ENCODE assay signal across 1 cellular context in the genomic region with DNA sequence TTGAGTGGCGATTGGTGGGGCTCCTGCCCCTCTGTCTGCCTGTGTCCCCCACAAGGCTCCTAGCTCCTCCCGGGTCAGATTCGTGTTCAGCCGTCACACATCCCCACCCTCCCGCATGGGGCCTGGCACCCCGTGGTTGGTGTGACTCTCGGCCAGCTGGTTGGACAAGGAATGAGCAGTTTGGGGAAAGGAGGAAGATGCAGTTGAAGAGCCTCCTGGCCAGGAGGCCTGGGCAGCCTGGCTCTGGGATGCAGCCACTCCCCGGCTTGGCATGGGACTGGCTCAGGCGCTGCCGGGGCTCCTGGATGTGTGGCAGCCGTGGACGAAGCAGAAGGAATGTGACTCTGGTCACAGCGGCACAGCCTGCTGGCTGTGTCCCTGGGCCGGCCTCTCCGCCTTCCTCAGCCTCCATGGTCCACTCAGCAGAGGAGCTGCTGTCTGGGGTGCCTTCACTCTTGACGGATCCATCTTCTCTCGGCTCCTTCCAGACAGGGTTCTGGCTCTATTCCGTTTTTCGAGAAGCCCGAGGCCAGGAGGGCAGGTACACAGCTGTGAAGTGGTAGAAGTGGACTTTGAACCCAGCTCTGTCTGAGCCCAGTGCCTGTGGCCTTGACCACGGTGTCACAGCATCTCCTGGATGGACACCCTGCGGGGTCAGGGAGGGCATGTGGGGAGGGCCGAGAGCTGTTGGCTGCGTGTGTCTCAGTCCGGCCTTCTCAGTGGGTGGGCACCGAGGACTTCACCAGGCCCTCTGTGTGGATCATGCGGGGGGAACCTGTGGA.
TF ChIP-seq lines count a peak whose summit lies in the region.

No MANE protein-coding gene starts in this region.

TF ChIP-seq in HepG2, 621 proteins besides CTCF, POLR2A, EP300 and RAD21 (continued from another document and continues in another):
- TF ChIP-seq, protein P1, sequence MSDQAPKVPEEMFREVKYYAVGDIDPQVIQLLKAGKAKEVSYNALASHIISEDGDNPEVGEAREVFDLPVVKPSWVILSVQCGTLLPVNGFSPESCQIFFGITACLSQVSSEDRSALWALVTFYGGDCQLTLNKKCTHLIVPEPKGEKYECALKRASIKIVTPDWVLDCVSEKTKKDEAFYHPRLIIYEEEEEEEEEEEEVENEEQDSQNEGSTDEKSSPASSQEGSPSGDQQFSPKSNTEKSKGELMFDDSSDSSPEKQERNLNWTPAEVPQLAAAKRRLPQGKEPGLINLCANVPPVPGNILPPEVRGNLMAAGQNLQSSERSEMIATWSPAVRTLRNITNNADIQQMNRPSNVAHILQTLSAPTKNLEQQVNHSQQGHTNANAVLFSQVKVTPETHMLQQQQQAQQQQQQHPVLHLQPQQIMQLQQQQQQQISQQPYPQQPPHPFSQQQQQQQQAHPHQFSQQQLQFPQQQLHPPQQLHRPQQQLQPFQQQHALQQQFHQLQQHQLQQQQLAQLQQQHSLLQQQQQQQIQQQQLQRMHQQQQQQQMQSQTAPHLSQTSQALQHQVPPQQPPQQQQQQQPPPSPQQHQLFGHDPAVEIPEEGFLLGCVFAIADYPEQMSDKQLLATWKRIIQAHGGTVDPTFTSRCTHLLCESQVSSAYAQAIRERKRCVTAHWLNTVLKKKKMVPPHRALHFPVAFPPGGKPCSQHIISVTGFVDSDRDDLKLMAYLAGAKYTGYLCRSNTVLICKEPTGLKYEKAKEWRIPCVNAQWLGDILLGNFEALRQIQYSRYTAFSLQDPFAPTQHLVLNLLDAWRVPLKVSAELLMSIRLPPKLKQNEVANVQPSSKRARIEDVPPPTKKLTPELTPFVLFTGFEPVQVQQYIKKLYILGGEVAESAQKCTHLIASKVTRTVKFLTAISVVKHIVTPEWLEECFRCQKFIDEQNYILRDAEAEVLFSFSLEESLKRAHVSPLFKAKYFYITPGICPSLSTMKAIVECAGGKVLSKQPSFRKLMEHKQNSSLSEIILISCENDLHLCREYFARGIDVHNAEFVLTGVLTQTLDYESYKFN (CRISPR knock-in tag; conservative IDR thresholded peaks at IDR 0.05) = peak; percentile 94
- TF ChIP-seq ZNF451 (CRISPR knock-in tag; IDR thresholded peaks at IDR 0.05) (peak; percentile 81; the same call in 1 of the 2 replicates), KAT2B (IDR thresholded peaks at IDR 0.05; ENCODE audit: borderline replicate concordance, low read depth, low read length) (no peak), SIX4 (CRISPR knock-in tag; IDR thresholded peaks at IDR 0.05) (no peak), XRCC5 (optimal IDR thresholded peaks at IDR 0.05; ENCODE audit: low read length) (peak; percentile 51), SIX1 (CRISPR knock-in tag; IDR thresholded peaks at IDR 0.05; ENCODE audit: borderline replicate concordance) (peak; percentile 30; the same call in 1 of the 2 replicates), POLR2G (IDR thresholded peaks at IDR 0.05; ENCODE audit: low read depth, low read length) (peak; percentile 66), ZNF317 (CRISPR knock-in tag; IDR thresholded peaks at IDR 0.05) (no peak), PHF21A (CRISPR knock-in tag; IDR thresholded peaks at IDR 0.05) (peak; percentile 74), ZSCAN22 (CRISPR knock-in tag; IDR thresholded peaks at IDR 0.05) (no peak)
- TF ChIP-seq, protein P2, sequence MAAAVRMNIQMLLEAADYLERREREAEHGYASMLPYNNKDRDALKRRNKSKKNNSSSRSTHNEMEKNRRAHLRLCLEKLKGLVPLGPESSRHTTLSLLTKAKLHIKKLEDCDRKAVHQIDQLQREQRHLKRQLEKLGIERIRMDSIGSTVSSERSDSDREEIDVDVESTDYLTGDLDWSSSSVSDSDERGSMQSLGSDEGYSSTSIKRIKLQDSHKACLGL (CRISPR knock-in tag; IDR thresholded peaks at IDR 0.05) = peak; percentile 73; the same call in 1 of the 2 replicates
- TF ChIP-seq, protein P3, sequence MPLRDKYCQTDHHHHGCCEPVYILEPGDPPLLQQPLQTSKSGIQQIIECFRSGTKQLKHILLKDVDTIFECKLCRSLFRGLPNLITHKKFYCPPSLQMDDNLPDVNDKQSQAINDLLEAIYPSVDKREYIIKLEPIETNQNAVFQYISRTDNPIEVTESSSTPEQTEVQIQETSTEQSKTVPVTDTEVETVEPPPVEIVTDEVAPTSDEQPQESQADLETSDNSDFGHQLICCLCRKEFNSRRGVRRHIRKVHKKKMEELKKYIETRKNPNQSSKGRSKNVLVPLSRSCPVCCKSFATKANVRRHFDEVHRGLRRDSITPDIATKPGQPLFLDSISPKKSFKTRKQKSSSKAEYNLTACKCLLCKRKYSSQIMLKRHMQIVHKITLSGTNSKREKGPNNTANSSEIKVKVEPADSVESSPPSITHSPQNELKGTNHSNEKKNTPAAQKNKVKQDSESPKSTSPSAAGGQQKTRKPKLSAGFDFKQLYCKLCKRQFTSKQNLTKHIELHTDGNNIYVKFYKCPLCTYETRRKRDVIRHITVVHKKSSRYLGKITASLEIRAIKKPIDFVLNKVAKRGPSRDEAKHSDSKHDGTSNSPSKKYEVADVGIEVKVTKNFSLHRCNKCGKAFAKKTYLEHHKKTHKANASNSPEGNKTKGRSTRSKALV (CRISPR knock-in tag; IDR thresholded peaks at IDR 0.05) = peak; percentile 66; the same call in 1 of the 2 replicates
- TF ChIP-seq, protein P4, sequence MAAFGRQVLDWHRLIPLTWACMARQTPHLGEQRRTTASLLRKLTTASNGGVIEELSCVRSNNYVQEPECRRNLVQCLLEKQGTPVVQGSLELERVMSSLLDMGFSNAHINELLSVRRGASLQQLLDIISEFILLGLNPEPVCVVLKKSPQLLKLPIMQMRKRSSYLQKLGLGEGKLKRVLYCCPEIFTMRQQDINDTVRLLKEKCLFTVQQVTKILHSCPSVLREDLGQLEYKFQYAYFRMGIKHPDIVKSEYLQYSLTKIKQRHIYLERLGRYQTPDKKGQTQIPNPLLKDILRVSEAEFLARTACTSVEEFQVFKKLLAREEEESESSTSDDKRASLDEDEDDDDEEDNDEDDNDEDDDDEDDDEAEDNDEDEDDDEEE (CRISPR knock-in tag; IDR thresholded peaks at IDR 0.05) = no peak
- TF ChIP-seq, protein P5, sequence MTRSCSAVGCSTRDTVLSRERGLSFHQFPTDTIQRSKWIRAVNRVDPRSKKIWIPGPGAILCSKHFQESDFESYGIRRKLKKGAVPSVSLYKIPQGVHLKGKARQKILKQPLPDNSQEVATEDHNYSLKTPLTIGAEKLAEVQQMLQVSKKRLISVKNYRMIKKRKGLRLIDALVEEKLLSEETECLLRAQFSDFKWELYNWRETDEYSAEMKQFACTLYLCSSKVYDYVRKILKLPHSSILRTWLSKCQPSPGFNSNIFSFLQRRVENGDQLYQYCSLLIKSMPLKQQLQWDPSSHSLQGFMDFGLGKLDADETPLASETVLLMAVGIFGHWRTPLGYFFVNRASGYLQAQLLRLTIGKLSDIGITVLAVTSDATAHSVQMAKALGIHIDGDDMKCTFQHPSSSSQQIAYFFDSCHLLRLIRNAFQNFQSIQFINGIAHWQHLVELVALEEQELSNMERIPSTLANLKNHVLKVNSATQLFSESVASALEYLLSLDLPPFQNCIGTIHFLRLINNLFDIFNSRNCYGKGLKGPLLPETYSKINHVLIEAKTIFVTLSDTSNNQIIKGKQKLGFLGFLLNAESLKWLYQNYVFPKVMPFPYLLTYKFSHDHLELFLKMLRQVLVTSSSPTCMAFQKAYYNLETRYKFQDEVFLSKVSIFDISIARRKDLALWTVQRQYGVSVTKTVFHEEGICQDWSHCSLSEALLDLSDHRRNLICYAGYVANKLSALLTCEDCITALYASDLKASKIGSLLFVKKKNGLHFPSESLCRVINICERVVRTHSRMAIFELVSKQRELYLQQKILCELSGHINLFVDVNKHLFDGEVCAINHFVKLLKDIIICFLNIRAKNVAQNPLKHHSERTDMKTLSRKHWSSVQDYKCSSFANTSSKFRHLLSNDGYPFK (CRISPR knock-in tag; IDR thresholded peaks at IDR 0.05; ENCODE audit: borderline replicate concordance) = peak; percentile 54; the same call in 1 of the 2 replicates
- TF ChIP-seq, protein P6, sequence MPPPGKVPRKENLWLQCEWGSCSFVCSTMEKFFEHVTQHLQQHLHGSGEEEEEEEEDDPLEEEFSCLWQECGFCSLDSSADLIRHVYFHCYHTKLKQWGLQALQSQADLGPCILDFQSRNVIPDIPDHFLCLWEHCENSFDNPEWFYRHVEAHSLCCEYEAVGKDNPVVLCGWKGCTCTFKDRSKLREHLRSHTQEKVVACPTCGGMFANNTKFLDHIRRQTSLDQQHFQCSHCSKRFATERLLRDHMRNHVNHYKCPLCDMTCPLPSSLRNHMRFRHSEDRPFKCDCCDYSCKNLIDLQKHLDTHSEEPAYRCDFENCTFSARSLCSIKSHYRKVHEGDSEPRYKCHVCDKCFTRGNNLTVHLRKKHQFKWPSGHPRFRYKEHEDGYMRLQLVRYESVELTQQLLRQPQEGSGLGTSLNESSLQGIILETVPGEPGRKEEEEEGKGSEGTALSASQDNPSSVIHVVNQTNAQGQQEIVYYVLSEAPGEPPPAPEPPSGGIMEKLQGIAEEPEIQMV (CRISPR knock-in tag; IDR thresholded peaks at IDR 0.05; ENCODE audit: low read depth) = peak; percentile 31; the same call in 1 of the 2 replicates
- TF ChIP-seq, protein P7, sequence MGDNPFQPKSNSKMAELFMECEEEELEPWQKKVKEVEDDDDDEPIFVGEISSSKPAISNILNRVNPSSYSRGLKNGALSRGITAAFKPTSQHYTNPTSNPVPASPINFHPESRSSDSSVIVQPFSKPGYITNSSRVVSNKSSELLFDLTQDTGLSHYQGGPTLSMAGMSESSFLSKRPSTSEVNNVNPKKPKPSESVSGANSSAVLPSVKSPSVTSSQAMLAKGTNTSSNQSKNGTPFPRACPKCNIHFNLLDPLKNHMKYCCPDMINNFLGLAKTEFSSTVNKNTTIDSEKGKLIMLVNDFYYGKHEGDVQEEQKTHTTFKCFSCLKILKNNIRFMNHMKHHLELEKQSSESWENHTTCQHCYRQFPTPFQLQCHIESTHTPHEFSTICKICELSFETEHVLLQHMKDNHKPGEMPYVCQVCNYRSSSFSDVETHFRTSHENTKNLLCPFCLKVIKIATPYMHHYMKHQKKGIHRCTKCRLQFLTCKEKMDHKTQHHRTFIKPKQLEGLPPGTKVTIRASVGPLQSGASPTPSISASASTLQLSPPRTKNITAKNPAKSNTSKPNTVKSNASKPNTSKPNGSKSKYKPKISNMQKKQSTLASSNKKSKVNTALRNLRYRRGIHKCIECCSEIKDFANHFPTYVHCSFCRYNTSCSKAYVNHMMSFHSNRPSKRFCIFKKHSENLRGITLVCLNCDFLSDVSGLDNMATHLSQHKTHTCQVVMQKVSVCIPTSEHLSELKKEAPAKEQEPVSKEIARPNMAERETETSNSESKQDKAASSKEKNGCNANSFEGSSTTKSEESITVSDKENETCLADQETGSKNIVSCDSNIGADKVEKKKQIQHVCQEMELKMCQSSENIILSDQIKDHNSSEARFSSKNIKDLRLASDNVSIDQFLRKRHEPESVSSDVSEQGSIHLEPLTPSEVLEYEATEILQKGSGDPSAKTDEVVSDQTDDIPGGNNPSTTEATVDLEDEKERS (CRISPR knock-in tag; IDR thresholded peaks at IDR 0.05) = peak; percentile 52; the same call in 1 of the 2 replicates
- TF ChIP-seq, protein P8, sequence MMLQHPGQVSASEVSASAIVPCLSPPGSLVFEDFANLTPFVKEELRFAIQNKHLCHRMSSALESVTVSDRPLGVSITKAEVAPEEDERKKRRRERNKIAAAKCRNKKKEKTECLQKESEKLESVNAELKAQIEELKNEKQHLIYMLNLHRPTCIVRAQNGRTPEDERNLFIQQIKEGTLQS (CRISPR knock-in tag; IDR thresholded peaks at IDR 0.05) = no peak
- TF ChIP-seq, protein P9, sequence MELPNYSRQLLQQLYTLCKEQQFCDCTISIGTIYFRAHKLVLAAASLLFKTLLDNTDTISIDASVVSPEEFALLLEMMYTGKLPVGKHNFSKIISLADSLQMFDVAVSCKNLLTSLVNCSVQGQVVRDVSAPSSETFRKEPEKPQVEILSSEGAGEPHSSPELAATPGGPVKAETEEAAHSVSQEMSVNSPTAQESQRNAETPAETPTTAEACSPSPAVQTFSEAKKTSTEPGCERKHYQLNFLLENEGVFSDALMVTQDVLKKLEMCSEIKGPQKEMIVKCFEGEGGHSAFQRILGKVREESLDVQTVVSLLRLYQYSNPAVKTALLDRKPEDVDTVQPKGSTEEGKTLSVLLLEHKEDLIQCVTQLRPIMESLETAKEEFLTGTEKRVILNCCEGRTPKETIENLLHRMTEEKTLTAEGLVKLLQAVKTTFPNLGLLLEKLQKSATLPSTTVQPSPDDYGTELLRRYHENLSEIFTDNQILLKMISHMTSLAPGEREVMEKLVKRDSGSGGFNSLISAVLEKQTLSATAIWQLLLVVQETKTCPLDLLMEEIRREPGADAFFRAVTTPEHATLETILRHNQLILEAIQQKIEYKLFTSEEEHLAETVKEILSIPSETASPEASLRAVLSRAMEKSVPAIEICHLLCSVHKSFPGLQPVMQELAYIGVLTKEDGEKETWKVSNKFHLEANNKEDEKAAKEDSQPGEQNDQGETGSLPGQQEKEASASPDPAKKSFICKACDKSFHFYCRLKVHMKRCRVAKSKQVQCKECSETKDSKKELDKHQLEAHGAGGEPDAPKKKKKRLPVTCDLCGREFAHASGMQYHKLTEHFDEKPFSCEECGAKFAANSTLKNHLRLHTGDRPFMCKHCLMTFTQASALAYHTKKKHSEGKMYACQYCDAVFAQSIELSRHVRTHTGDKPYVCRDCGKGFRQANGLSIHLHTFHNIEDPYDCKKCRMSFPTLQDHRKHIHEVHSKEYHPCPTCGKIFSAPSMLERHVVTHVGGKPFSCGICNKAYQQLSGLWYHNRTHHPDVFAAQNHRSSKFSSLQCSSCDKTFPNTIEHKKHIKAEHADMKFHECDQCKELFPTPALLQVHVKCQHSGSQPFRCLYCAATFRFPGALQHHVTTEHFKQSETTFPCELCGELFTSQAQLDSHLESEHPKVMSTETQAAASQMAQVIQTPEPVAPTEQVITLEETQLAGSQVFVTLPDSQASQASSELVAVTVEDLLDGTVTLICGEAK (IDR thresholded peaks at IDR 0.05) = no peak
- TF ChIP-seq, protein P9 (CRISPR knock-in tag; IDR thresholded peaks at IDR 0.05) = peak; percentile 82; the same call in 1 of the 2 replicates
